In the genomic region with DNA sequence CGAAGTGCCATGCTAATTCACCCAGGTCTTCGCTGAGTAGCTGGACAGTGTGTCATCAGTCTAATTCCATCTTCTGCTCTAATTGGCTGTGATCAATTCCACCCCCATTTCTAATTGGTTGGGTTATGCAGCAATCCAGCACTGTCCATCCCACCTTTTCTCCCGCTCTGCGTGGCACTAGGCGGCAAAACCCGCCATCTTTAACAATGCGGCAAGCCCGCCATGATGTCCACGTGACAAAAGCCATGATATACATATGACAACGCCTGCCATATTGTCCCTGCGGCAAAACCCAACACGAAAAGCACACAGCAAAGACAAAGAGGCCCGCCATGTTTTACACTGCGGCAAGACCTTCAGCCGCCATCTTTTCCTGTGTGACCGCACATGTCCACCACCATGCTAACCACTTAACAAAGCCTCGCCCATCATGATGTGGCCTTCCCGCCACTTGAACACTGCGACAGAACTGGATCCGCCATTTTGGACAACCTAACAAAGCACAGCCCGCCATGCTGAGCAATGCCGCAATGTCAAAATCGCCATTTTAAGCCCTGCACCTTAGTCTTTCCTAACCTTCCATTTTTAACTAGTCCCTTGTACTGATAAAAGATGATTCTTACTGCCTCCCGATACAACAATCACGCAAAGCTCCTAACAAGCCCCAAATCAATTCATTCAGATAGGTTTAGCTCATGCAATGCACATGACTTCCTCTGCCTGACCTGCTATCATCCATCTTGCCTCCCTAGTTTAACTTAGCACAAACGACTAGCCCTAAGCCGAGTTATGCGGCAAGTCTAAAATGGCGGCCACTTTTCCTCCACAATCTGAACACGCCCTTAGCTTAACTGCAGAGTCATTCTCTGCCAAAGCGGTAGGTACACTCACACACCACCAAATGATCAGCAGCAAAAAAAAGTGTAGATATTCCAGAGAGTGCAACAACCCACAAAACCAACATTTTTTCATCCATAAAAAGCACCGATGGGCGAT, we compare ENCODE assay signal across 1 cellular context.
TF ChIP-seq lines count a peak whose summit lies in the region.

No MANE protein-coding gene starts in this region.

TF ChIP-seq in IMR-90, 13 proteins besides CTCF, POLR2A, EP300 and RAD21 (continued from another document):
- TF ChIP-seq BHLHE40 (IDR thresholded peaks at IDR 0.05; ENCODE audit: low read depth, low read length) (peak; percentile 67), MXI1 (IDR thresholded peaks at IDR 0.05; ENCODE audit: borderline replicate concordance, low read depth, low read length) (peak; percentile 60; the same call in 1 of the 2 replicates), CHD1 (IDR thresholded peaks at IDR 0.05; ENCODE audit: low read depth, low read length) (no peak), RFX5 (IDR thresholded peaks at IDR 0.05; ENCODE audit: low read depth, low read length) (no peak)
